In the genomic region with DNA sequence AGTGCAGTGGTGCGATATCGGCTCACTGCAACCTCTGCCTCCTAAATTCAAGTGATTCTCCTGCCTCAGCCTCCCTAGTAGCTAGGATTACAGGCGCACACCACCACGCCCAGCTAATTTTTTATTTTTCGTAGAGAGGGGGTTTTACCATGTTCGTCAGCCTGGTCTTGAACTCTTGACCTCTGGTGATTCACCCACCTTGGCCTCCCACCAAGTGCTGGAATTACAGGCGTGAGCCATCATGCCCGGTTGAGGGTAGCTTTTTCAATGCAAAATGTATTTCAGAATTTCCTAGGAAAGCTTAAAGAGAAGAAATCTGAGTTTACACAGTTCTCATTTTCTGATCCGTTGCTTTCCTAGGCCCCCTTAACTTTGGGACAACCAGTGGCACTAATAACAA, we compare ENCODE assay signal across 17 cellular contexts. TPM values are rescaled to one million over a fixed set of nuclear protein-coding genes. Genes with fewer than 3 reads are reported as not detected.
DNase-seq lines count a peak whose midpoint lies in the region; ATAC-seq, FAIRE-seq and TF ChIP-seq lines count a peak whose summit lies in the region.
"Had no signal": no experiment of that assay in that cellular context is flagged by ENCODE, and none has a peak within 500 bp of the region (broad histone marks: within the 10 kb centered on the region; RNA-seq: fewer than 3 reads in every experiment).

No MANE protein-coding gene starts in this region.

- no peak overlapping the region for H2AFZ ChIP-seq in HepG2 (ENCODE audit: low read length)

- no peak for TF ChIP-seq POLR2A in HepG2 (IDR thresholded peaks at IDR 0.05; ENCODE audit: insufficient read depth in 1 of 2, low read depth in 2 of 2, low read length in 2 of 2)

- BruUV-seq in HepG2 (replicated peaks; lab: Mats Ljungman, UMichigan) = TSS peak; percentile 31

- POLR2A ChIA-PET in HepG2 (lab: Yijun Ruan, JAX) = no interaction called here

- no peak overlapping the region for H3K4me2 ChIP-seq in HepG2 (ENCODE audit: low read depth, low read length)

- no peak overlapping the region for H3K4me3 Mint-ChIP-seq in stimulated activated naive B cell treated with anti-CD40 and anti-IgM and Interleukin-4, amounts not matched to agents 10 μg/mL and 1 μg/mL and 100 μg/mL, for 72 hours
- H3K4me3 Mint-ChIP-seq: activated naive CD8-positive, alpha-beta T cell; natural killer cell treated with Interleukin-12 subunit alpha and Interleukin-12 subunit beta and Interleukin-15 and Interleukin-18, amount 100 ng/mL, for 72 hours had no signal

- no peak overlapping the region for H3K27ac Mint-ChIP-seq in stimulated activated naive B cell treated with anti-CD40 and anti-IgM and Interleukin-4, amounts not matched to agents 10 μg/mL and 1 μg/mL and 100 μg/mL, for 72 hours

- CTCF ChIA-PET in HepG2 (lab: Yijun Ruan, JAX; ENCODE audit: low intra/inter-chr PET ratio, low total read pairs) = no interaction called here

- H3K27ac ChIP-seq in caudate nucleus (ENCODE audit: low read depth, low read length) = peak overlapping the region; percentile 13
- no peak overlapping the region for H3K27ac ChIP-seq in HepG2 (ENCODE audit: extremely low read length, insufficient read depth, low read length)
- H3K27ac ChIP-seq: coronary artery, esophagus muscularis mucosa, thyroid gland had no signal

- no peak for TF ChIP-seq EP300 in HepG2 (IDR thresholded peaks at IDR 0.05; ENCODE audit: low read depth in 2 of 2, low read length in 2 of 2)
- no peak for TF ChIP-seq EP300 in HepG2 (CRISPR knock-in tag; IDR thresholded peaks at IDR 0.05; ENCODE audit: borderline replicate concordance)

- H3K9ac ChIP-seq in HepG2 (ENCODE audit: insufficient read depth, low read depth, low read length) = no peak overlapping the region

- no peak overlapping the region for H3K4me3 ChIP-seq in AG10803 (ENCODE audit: low read length)
- no peak overlapping the region for H3K4me3 ChIP-seq in HepG2 (replicated peaks in 1 of 3; ENCODE audit: insufficient read depth in 1 of 3, low read depth in 2 of 3, low read length in 3 of 3)
- H3K4me3 ChIP-seq: coronary artery, esophagus muscularis mucosa, thyroid gland had no signal

- no peaks in the 10 kb centered on the region for H3K4me1 ChIP-seq in HepG2 (ENCODE audit: insufficient read depth, low read length)
- H3K4me1 ChIP-seq: esophagus muscularis mucosa, thyroid gland had no signal

- TF ChIP-seq CTCF in AG10803 (conservative IDR thresholded peaks at IDR 0.05; ENCODE audit: low read length) (no peak), HepG2 (CRISPR knock-in tag; IDR thresholded peaks at IDR 0.05) (no peak)

- no peaks in the 10 kb centered on the region for H3K9me3 Mint-ChIP-seq in stimulated activated naive B cell treated with anti-CD40 and anti-IgM and Interleukin-4, amounts not matched to agents 10 μg/mL and 1 μg/mL and 100 μg/mL, for 72 hours
- H3K9me3 Mint-ChIP-seq: natural killer cell treated with Interleukin-12 subunit alpha and Interleukin-12 subunit beta and Interleukin-15 and Interleukin-18, amount 100 ng/mL, for 72 hours had no signal

- no peaks in the 10 kb centered on the region for H4K20me1 ChIP-seq in HepG2 (ENCODE audit: insufficient read depth, low read length)

- ATAC-seq in HepG2 (no peak), HG02885 (IDR thresholded peaks at IDR 0.05; ENCODE audit: poor library complexity, unreplicated experiment) (no peak)
- no peak for ATAC-seq in stimulated activated naive B cell treated with anti-CD40 and anti-IgM and Interleukin-4, amounts not matched to agents 10 μg/mL and 1 μg/mL and 100 μg/mL, for 72 hours (replicated peaks)
- ATAC-seq: natural killer cell treated with Interleukin-12 subunit alpha and Interleukin-12 subunit beta and Interleukin-15 and Interleukin-18, amount 100 ng/mL, for 72 hours; Panc1 had no signal

- in situ Hi-C loops in HepG2 (cut with HindIII; ENCODE audit: extremely low pct_ligation_motif_present, low pct_unique_long_range_greater_than_20kb) = no loop called here

- no peak for TF ChIP-seq RAD21 in HepG2 (CRISPR knock-in tag; IDR thresholded peaks at IDR 0.05)

- peaks cover 13 to 34% of the 10 kb centered on the region in 2 experiments; a peak in 4 of 5 replicates for H3K36me3 ChIP-seq in HepG2 (replicated peaks in 1 of 2; ENCODE audit: control insufficient read depth in 1 of 2, insufficient read depth in 2 of 2, low read length in 2 of 2)

- no peak for FAIRE-seq in HepG2 (lab: Jason Lieb, UNC)
- FAIRE-seq in GM19239 (lab: Jason Lieb, UNC) = no peak
- FAIRE-seq: D721Med had no signal

- no peaks in the 10 kb centered on the region for H3K27me3 Mint-ChIP-seq in stimulated activated naive B cell treated with anti-CD40 and anti-IgM and Interleukin-4, amounts not matched to agents 10 μg/mL and 1 μg/mL and 100 μg/mL, for 72 hours
- H3K27me3 Mint-ChIP-seq: activated naive CD8-positive, alpha-beta T cell; natural killer cell treated with Interleukin-12 subunit alpha and Interleukin-12 subunit beta and Interleukin-15 and Interleukin-18, amount 100 ng/mL, for 72 hours had no signal

- intact Hi-C loops in HepG2 (cut with micrococcal nuclease; ENCODE audit: unreplicated experiment) = no loop called here

- no peaks in the 10 kb centered on the region for H3K27me3 ChIP-seq in HepG2 (ENCODE audit: control insufficient read depth in 1 of 2, insufficient read depth in 2 of 2, low read length in 2 of 2)
- H3K27me3 ChIP-seq: esophagus muscularis mucosa, thyroid gland had no signal

- H3K9me3 ChIP-seq in HepG2 (ENCODE audit: low read length) = no peaks in the 10 kb centered on the region
- H3K9me3 ChIP-seq: esophagus muscularis mucosa, thyroid gland had no signal

- DNase-seq in AG10803 (ENCODE audit: low read depth) = peak; percentile 20
- DNase-seq in NCI-H226 = peak; percentile 42
- DNase-seq in caudate nucleus (lab: John Stamatoyannopoulos, UW) = no peak
- DNase-seq in HepG2 (ENCODE audit: low spot score) = no peak
- no peak for DNase-seq in GM19239 (ENCODE audit: insufficient read length, low spot score)
- no peak for DNase-seq in cerebellar cortex (ENCODE audit: low spot score)
- DNase-seq in stimulated activated naive B cell treated with anti-CD40 and anti-IgM and Interleukin-4, amounts not matched to agents 10 μg/mL and 1 μg/mL and 100 μg/mL, for 72 hours = no peak
- DNase-seq: NCI-H2029, NCI-H526 treated with DMSO at 0.1 percent for 48 hours, thyroid gland had no signal

- 95% methylated on average over 9 of the region's 9 CpGs for WGBS in HepG2 (ENCODE audit: low lambda C conversion rate)

- H3K4me1 Mint-ChIP-seq in stimulated activated naive B cell treated with anti-CD40 and anti-IgM and Interleukin-4, amounts not matched to agents 10 μg/mL and 1 μg/mL and 100 μg/mL, for 72 hours = peaks cover 5 to 11% of the 10 kb centered on the region in 2 donors

- no peaks in the 10 kb centered on the region for H3K79me2 ChIP-seq in HepG2 (ENCODE audit: insufficient read depth, low read length)

- peaks cover 26 to 28% of the 10 kb centered on the region in 2 donors for H3K36me3 Mint-ChIP-seq in stimulated activated naive B cell treated with anti-CD40 and anti-IgM and Interleukin-4, amounts not matched to agents 10 μg/mL and 1 μg/mL and 100 μg/mL, for 72 hours

TF ChIP-seq in HepG2, 621 proteins besides CTCF, POLR2A, EP300 and RAD21:
- TF ChIP-seq TCF12 (IDR thresholded peaks at IDR 0.05) = no peak
- TF ChIP-seq TCF12 (CRISPR knock-in tag; IDR thresholded peaks at IDR 0.05) = no peak
- no peak for TF ChIP-seq KAT8 (CRISPR knock-in tag; IDR thresholded peaks at IDR 0.05)
- no peak for TF ChIP-seq ZNF83 (CRISPR knock-in tag; IDR thresholded peaks at IDR 0.05; ENCODE audit: borderline replicate concordance)
- TF ChIP-seq TEF (CRISPR knock-in tag; IDR thresholded peaks at IDR 0.05) = no peak

RNA-seq across cellular contexts. Expression of gene BDP1, which starts 15.7 kb away (rescaled TPM):
- total RNA-seq in HepG2 (2016; rRNA removed; fragmentation: Illumina TruSeq; extraction: Trizol) = 22.4 and 30.5 TPM in 2 replicates
- 4.5 and 5.1 TPM in 2 replicates for total RNA-seq in HepG2 (2016; cell fraction: cytosol; rRNA removed; fragmentation: Illumina TruSeq; extraction: Trizol; ENCODE audit: low read depth)
- total RNA-seq in HepG2 (2016; cell fraction: insoluble cytoplasmic fraction; rRNA removed; fragmentation: Illumina TruSeq; extraction: Trizol) = 21.4 and 29.0 TPM in 2 replicates
- 7.2 and 8.7 TPM in 2 replicates for total RNA-seq in HepG2 (2016; cell fraction: membrane; rRNA removed; fragmentation: Illumina TruSeq; extraction: Trizol)
- 38.9 and 39.1 TPM in 2 replicates for total RNA-seq in HepG2 (2016; cell fraction: nucleus; rRNA removed; fragmentation: Illumina TruSeq; extraction: Trizol)
- polyA plus RNA-seq in HepG2 (2011; rRNA removed) = 8.6 and 10.2 TPM in 2 replicates
- 3.0 and 5.4 TPM in 2 replicates for polyA plus RNA-seq in HepG2 (2011; cell fraction: cytosol; rRNA removed)
- polyA plus RNA-seq in HepG2 (2011; cell fraction: nucleus; rRNA removed) = 9.1 and 9.7 TPM in 2 replicates
- polyA plus RNA-seq in HepG2 (2012) = 9.9 and 11.2 TPM in 2 replicates
- 0.54 and 0.57 TPM in 2 replicates for polyA plus RNA-seq in HepG2 (2016; cell fraction: cytosol; fragmentation: Illumina TruSeq; extraction: Trizol; ENCODE audit: low read depth)
- polyA plus RNA-seq in HepG2 (2016; cell fraction: insoluble cytoplasmic fraction; fragmentation: Illumina TruSeq; extraction: Trizol; ENCODE audit: low read depth) = 15.8 and 16.9 TPM in 2 replicates
- polyA plus RNA-seq in HepG2 (2016; cell fraction: membrane; fragmentation: Illumina TruSeq; extraction: Trizol; ENCODE audit: low read depth) = 1.6 and 1.8 TPM in 2 replicates
- 32.7 and 34.2 TPM in 2 replicates for polyA plus RNA-seq in HepG2 (2016; cell fraction: nucleus; fragmentation: Illumina TruSeq; extraction: Trizol; ENCODE audit: insufficient read depth, low read depth)
- polyA minus RNA-seq in HepG2 (2011; rRNA and poly(A)+ RNA removed; ENCODE audit: low replicate concordance) = 9.6 and 16.3 TPM in 2 replicates
- polyA minus RNA-seq in HepG2 (2011; cell fraction: cytosol; rRNA and poly(A)+ RNA removed) = 10.8 and 13.7 TPM in 2 replicates
- polyA minus RNA-seq in HepG2 (2011; cell fraction: nucleus; rRNA and poly(A)+ RNA removed) = 38.8 and 42.8 TPM in 2 replicates

Comparison
In these comparisons a context has a peak if more than half of its experiments do, and no peak if none do; other contexts are left out.
1. DNase-seq: peak in AG10803 (single experiment) and NCI-H226 (single experiment); none in caudate nucleus (0 of 61), HepG2 (single experiment), GM19239 (single experiment), cerebellar cortex (single experiment) and stimulated activated naive B cell treated with anti-CD40 and anti-IgM and Interleukin-4, amounts not matched to agents 10 μg/mL and 1 μg/mL and 100 μg/mL, for 72 hours (single experiment).